ENCODE assay signal across 14 cellular contexts in genomic region chr2:158502984-158503383, GRCh38. TPM values are rescaled to one million over a fixed set of nuclear protein-coding genes. Genes with fewer than 3 reads are reported as not detected.
DNase-seq lines count a peak whose midpoint lies in the region; ATAC-seq, FAIRE-seq and TF ChIP-seq lines count a peak whose summit lies in the region.
"Had no signal": no experiment of that assay in that cellular context is flagged by ENCODE, and none has a peak within 500 bp of the region (broad histone marks: within the 10 kb centered on the region; RNA-seq: fewer than 3 reads in every experiment).

No MANE protein-coding gene starts in this region.

- H3K9me3 ChIP-seq in esophagus muscularis mucosa: no peaks in the 10 kb centered on the region
- H3K9me3 ChIP-seq in osteoblast (ENCODE audit: low read depth, low read length): no peaks in the 10 kb centered on the region
- H3K9me3 ChIP-seq: heart left ventricle had no signal

- peak overlapping the region; percentile 12 for H3K4me2 ChIP-seq in osteoblast (ENCODE audit: insufficient read depth, low read length)

- DNase-seq in ELR (ENCODE audit: low read depth) (peak; percentile 88), RCC 7860 (ENCODE audit: low spot score) (peak; percentile 35), esophagus muscularis mucosa (ENCODE audit: extremely low spot score) (no peak), osteoblast (ENCODE audit: insufficient read length, low spot score, missing footprints) (peak; percentile 76), posterior vena cava (ENCODE audit: low spot score) (no peak), NCI-H510A treated with DMSO at 0.1 percent for 48 hours (lab: John Stamatoyannopoulos, UW) (no peak)
- DNase-seq: activated T-cell treated with anti-CD3 and anti-CD28 coated beads, Interleukin-2, amount 50 U/mL, for 48 hours; heart left ventricle; left ventricle myocardium superior; NCI-H2081 treated with DMSO at 0.1 percent for 48 hours; substantia nigra had no signal

- no peak for TF ChIP-seq EP300 in esophagus muscularis mucosa (IDR thresholded peaks at IDR 0.05)

- TF ChIP-seq CTCF in esophagus muscularis mucosa (IDR thresholded peaks at IDR 0.05) (no peak), osteoblast (IDR thresholded peaks at IDR 0.05; ENCODE audit: extremely low read depth, low read depth, low read length) (no peak)

- H3K36me3 ChIP-seq in esophagus muscularis mucosa (no peaks in the 10 kb centered on the region), osteoblast (ENCODE audit: insufficient read depth, low read length) (peaks cover 6% of the 10 kb centered on the region)

- no peak overlapping the region for H2AFZ ChIP-seq in osteoblast (ENCODE audit: low read length)

- H3K4me1 ChIP-seq in esophagus muscularis mucosa: peaks cover 32 to 91% (median 86%) of the 10 kb centered on the region in 4 donors
- H3K4me1 ChIP-seq in osteoblast (ENCODE audit: insufficient read depth, low read length): peaks cover 42% of the 10 kb centered on the region

- WGBS in esophagus muscularis mucosa: 65% methylated on average over 2 of the region's 2 CpGs

- H3K27ac ChIP-seq in esophagus muscularis mucosa (replicated peaks in 1 of 4): peak overlapping the region; percentile 24 to 65 (median 48)
- H3K27ac ChIP-seq in osteoblast (ENCODE audit: low read depth, low read length): peak overlapping the region; percentile 67
- H3K27ac ChIP-seq: heart left ventricle had no signal

- TF ChIP-seq POLR2A in esophagus muscularis mucosa (IDR thresholded peaks at IDR 0.05; ENCODE audit: low read depth): no peak

- H3K4me3 ChIP-seq in esophagus muscularis mucosa (no peak overlapping the region), osteoblast (ENCODE audit: insufficient read depth, low read length) (no peak overlapping the region)
- H3K4me3 ChIP-seq: heart left ventricle had no signal

- no peak for FAIRE-seq in RCC 7860 (lab: Jason Lieb, UNC)

- no peaks in the 10 kb centered on the region for H3K27me3 ChIP-seq in esophagus muscularis mucosa
- no peaks in the 10 kb centered on the region for H3K27me3 ChIP-seq in osteoblast (ENCODE audit: insufficient read depth, low read length)
- H3K27me3 ChIP-seq: heart left ventricle had no signal

- H3K79me2 ChIP-seq in osteoblast (ENCODE audit: insufficient read depth, low read length): peaks cover 84% of the 10 kb centered on the region

- ATAC-seq in HG03280 (IDR thresholded peaks at IDR 0.05; ENCODE audit: unreplicated experiment): no peak
- ATAC-seq in HG03571 (IDR thresholded peaks at IDR 0.05; ENCODE audit: unreplicated experiment): no peak
- ATAC-seq: activated CD4-positive, CD25-positive, alpha-beta regulatory T cell treated with anti-CD3 and anti-CD28 coated beads, Interleukin-2, amount 50 U/mL, for 24 hours; heart left ventricle; left ventricle myocardium superior had no signal

- intact Hi-C loops in esophagus muscularis mucosa (cut with DNase I): no loop called here
- intact Hi-C loops in posterior vena cava (cut with DNase I): no loop called here

- H4K20me1 ChIP-seq in osteoblast (ENCODE audit: insufficient read depth, low read length): peaks cover 3% of the 10 kb centered on the region

RNA-seq across cellular contexts. Expression of gene PKP4, which starts 46.2 kb away (rescaled TPM):
- total RNA-seq in esophagus muscularis mucosa (100 to 1,000 TPM in 1 of 4 donors, 10 to 100 TPM in 3; 79.7 to 131 (median 93.0) TPM), osteoblast (47.4 and 54.5 TPM in 2 replicates), posterior vena cava (10 to 100 TPM; 44.7 to 56.5 TPM)

RNA-seq across cellular contexts. Expression of gene CCDC148, which starts 46.4 kb away (rescaled TPM):
- total RNA-seq in esophagus muscularis mucosa (1 to 10 TPM; 2.1 to 3.7 (median 2.9) TPM), osteoblast (1.8 and 2.1 TPM in 2 replicates), posterior vena cava (under 1 TPM; 0.43 to 0.79 TPM)

Comparison
In these comparisons a context has a peak if more than half of its experiments do, and no peak if none do; other contexts are left out.
1. DNase-seq: peak in ELR (single experiment), RCC 7860 (single experiment) and osteoblast (single experiment); none in esophagus muscularis mucosa (single experiment), posterior vena cava (single experiment) and NCI-H510A treated with DMSO at 0.1 percent for 48 hours (single experiment).